Comparison of ENCODE assay signal across 8 cellular contexts in genomic region chr2:42359304-42359749, GRCh38. TPM values are rescaled to one million over a fixed set of nuclear protein-coding genes. Genes with fewer than 3 reads are reported as not detected.
DNase-seq lines count a peak whose midpoint lies in the region; ATAC-seq, FAIRE-seq and TF ChIP-seq lines count a peak whose summit lies in the region.

No MANE protein-coding gene starts in this region.

- intact Hi-C loops in activated B cell treated with CpG ODN at 0.5 μM for 24 hours (cut with micrococcal nuclease) = no loop called here
- intact Hi-C loops in tibial artery (cut with DNase I; ENCODE audit: low total_unique reads) = no loop called here

- TF ChIP-seq CTCF in activated B cell treated with CpG ODN at 0.5 μM for 24 hours (IDR thresholded peaks at IDR 0.05) (no peak), tibial artery (IDR thresholded peaks at IDR 0.05) (no peak)

- H3K9ac ChIP-seq in iPS-20b (ENCODE audit: low read depth, low read length) = 0 out of 2 replicates have a peak overlapping the region, but pooled peaks have one; percentile 27

- H3K27me3 ChIP-seq in iPS-20b (ENCODE audit: insufficient read depth, low read length) (no peaks in the 10 kb centered on the region), tibial artery (no peaks in the 10 kb centered on the region)

- H3K36me3 ChIP-seq in iPS-20b (ENCODE audit: insufficient read depth, low read depth, low read length) (no peaks in the 10 kb centered on the region), tibial artery (no peaks in the 10 kb centered on the region)

- peaks cover 13% of the 10 kb centered on the region for H3K36me3 Mint-ChIP-seq in activated naive CD4-positive, alpha-beta T cell treated with anti-CD3 and anti-CD28 coated beads, Interleukin-2, amount 10 ng/mL, durations not matched to agents 7 days and 5 days
- H3K36me3 Mint-ChIP-seq in activated B cell treated with CpG ODN at 0.5 μM for 24 hours (ENCODE audit: low read depth) = peaks cover 16% of the 10 kb centered on the region

- ATAC-seq in activated B cell treated with CpG ODN at 0.5 μM for 24 hours (ENCODE audit: low read depth) = no peak
- ATAC-seq in GM18870 (IDR thresholded peaks at IDR 0.05; ENCODE audit: unreplicated experiment) = no peak

- no peak for DNase-seq in activated naive CD4-positive, alpha-beta T cell treated with anti-CD3 and anti-CD28 coated beads, Interleukin-2, amount 10 ng/mL, durations not matched to agents 7 days and 5 days
- DNase-seq in activated naive CD4-positive, alpha-beta T cell (lab: John Stamatoyannopoulos, UW) = no peak
- DNase-seq in activated B cell treated with CpG ODN at 0.5 μM for 24 hours = no peak
- no peak for DNase-seq in tibial artery
- no peak for DNase-seq in activated gamma-delta T cell (lab: John Stamatoyannopoulos, UW)
- no peak for DNase-seq in urothelium cell line (ENCODE audit: low spot score)

- H3K4me1 ChIP-seq in iPS-20b (ENCODE audit: insufficient read depth, low read length) (peaks cover 12% of the 10 kb centered on the region; the same call in 1 of the 2 replicates), tibial artery (peaks cover 0 to 39% (median 27%) of the 10 kb centered on the region in 4 donors)

- POLR2A ChIA-PET in activated B cell treated with CpG ODN at 0.5 μM for 24 hours (lab: Charles Lee) = interaction anchor here (1.6 kb wide), 1 partner anchor 451 kb away, joined by 5 read pairs; no protein-coding TSS in a partner anchor

- no peak overlapping the region for H3K27ac ChIP-seq in iPS-20b (ENCODE audit: low read length)
- H3K27ac ChIP-seq in tibial artery = no peak overlapping the region

- FAIRE-seq in urothelium cell line (lab: Jason Lieb, UNC) = no peak

- peak overlapping the region; percentile 84 for H3K4me3 Mint-ChIP-seq in activated naive CD4-positive, alpha-beta T cell treated with anti-CD3 and anti-CD28 coated beads, Interleukin-2, amount 10 ng/mL, durations not matched to agents 7 days and 5 days
- H3K4me3 Mint-ChIP-seq in activated B cell treated with CpG ODN at 0.5 μM for 24 hours = peak overlapping the region; percentile 94

- no peaks in the 10 kb centered on the region for H3K27me3 Mint-ChIP-seq in activated naive CD4-positive, alpha-beta T cell treated with anti-CD3 and anti-CD28 coated beads, Interleukin-2, amount 10 ng/mL, durations not matched to agents 7 days and 5 days
- H3K27me3 Mint-ChIP-seq in activated B cell treated with CpG ODN at 0.5 μM for 24 hours = peaks cover 4% of the 10 kb centered on the region

- H3K4me3 ChIP-seq in iPS-20b (ENCODE audit: low read length) (peak overlapping the region; percentile 94), tibial artery (peak overlapping the region; percentile 94 to 98)

- H3K9me3 ChIP-seq in iPS-20b (ENCODE audit: insufficient read depth, low read depth, low read length) (no peaks in the 10 kb centered on the region), tibial artery (no peaks in the 10 kb centered on the region)

- H3K9me3 Mint-ChIP-seq in activated naive CD4-positive, alpha-beta T cell treated with anti-CD3 and anti-CD28 coated beads, Interleukin-2, amount 10 ng/mL, durations not matched to agents 7 days and 5 days = no peaks in the 10 kb centered on the region
- no peaks in the 10 kb centered on the region for H3K9me3 Mint-ChIP-seq in activated B cell treated with CpG ODN at 0.5 μM for 24 hours

- peak overlapping the region; percentile 98 for H3K27ac Mint-ChIP-seq in activated naive CD4-positive, alpha-beta T cell treated with anti-CD3 and anti-CD28 coated beads, Interleukin-2, amount 10 ng/mL, durations not matched to agents 7 days and 5 days
- peak overlapping the region; percentile 99 for H3K27ac Mint-ChIP-seq in activated B cell treated with CpG ODN at 0.5 μM for 24 hours

- H3K4me1 Mint-ChIP-seq in activated naive CD4-positive, alpha-beta T cell treated with anti-CD3 and anti-CD28 coated beads, Interleukin-2, amount 10 ng/mL, durations not matched to agents 7 days and 5 days = peaks cover 56% of the 10 kb centered on the region
- H3K4me1 Mint-ChIP-seq in activated B cell treated with CpG ODN at 0.5 μM for 24 hours = peaks cover 51% of the 10 kb centered on the region

- CTCF ChIA-PET in activated naive CD4-positive, alpha-beta T cell treated with anti-CD3 and anti-CD28 coated beads, Interleukin-2, amount 10 ng/mL, durations not matched to agents 7 days and 5 days (lab: Charles Lee) = interaction anchor here (0.7 kb wide), 1 partner anchor 263 kb away, joined by 3 read pairs; no protein-coding TSS in a partner anchor
- CTCF ChIA-PET in activated B cell treated with CpG ODN at 0.5 μM for 24 hours (lab: Charles Lee) = interaction anchor here (0.7 kb wide), 1 partner anchor 54 kb away, joined by 4 read pairs; no protein-coding TSS in a partner anchor

RNA-seq across cellular contexts. Expression of gene COX7A2L, which starts 1.7 kb away (rescaled TPM):
- 84.2 and 86.4 TPM in 2 replicates for total RNA-seq in activated B cell treated with CpG ODN at 0.5 μM for 24 hours
